ENCODE assay signal across 8 cellular contexts in the genomic region with DNA sequence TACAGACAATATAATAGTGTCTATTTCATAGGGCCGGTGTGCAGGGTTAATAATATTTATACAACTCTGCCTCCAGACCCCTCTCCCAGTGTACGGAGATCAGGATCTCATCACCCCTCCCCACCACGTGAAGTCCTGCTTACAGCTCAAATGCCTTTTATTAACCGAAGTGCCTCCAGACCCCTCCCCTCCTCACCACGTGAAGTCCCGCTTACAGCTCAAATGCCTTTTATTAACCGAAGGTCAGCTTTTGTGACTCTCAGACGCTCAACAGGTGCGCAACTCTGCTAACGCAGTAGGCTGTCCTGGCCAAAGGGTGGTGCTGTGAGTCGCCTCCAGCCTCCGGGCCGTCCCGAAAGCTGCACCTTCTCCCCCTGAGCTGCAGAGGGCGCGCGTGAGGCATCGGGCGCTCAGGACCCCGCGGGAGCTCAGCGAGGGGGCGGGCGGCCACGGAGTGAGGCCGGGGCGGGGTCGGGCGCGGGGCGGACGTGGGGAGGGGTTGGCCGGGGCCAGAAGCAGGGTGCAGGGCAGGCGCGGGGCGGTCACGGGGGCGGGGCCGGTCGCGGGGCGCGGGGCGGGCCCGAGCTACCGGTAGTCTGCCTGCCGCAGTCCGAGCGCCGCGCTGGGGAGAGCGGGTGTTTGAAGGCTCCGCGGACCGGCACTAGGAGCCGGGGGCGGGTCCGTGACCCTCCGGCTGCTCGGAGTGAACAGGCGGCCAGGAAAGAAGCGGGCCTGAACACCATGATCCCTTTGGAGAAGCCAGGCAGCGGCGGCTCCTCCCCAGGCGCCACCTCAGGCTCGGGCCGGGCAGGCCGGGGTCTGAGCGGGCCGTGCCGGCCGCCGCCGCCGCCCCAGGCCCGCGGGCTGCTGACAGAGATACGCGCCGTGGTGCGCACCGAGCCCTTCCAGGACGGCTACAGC. TPM values are rescaled to one million over a fixed set of nuclear protein-coding genes. Genes with fewer than 3 reads are reported as not detected.
DNase-seq lines count a peak whose midpoint lies in the region; ATAC-seq and TF ChIP-seq lines count a peak whose summit lies in the region.

Gene STK17A (plus strand): TSS at position 606 of the 921 bp plus-strand sequence. CDS start 136 bp downstream, at position 742.

- CTCF ChIA-PET in OCI-LY7 (lab: Charles Lee; ENCODE audit: unreplicated experiment) = interaction anchor here (0.6 to 2.9 kb wide), 29 partner anchors 10 to 454 kb away, joined by 3 to 83 read pairs (median 5); partner anchors contain the start of gene COA1

- peak within 1 kb of the TSS; percentile 13; the same call in 1 of the 2 replicates for H2AFZ ChIP-seq in OCI-LY7 (ENCODE audit: low read length)

- peaks cover 7% of the 10 kb centered on the region; the same call in 1 of the 2 replicates for H4K20me1 ChIP-seq in OCI-LY7 (ENCODE audit: insufficient read depth, low read length)

- H3K27me3 ChIP-seq in mucosa of rectum (ENCODE audit: control insufficient read depth in 2 of 2, insufficient read depth in 2 of 2, low read length in 2 of 2) = no peaks in the 10 kb centered on the region

- intact Hi-C loops in OCI-LY7 (cut with micrococcal nuclease; ENCODE audit: unreplicated experiment) = loop anchor here (1.0 to 10.0 kb wide), 7 partner anchors 118 to 648 kb away; partner anchors contain the start of genes COA1, MRPL32 and PSMA2

- BruUV-seq in OCI-LY7 (replicated peaks; lab: Mats Ljungman, UMichigan) = no TSS peak

- peak; percentile 78 for TF ChIP-seq POLR2A in erythroblast (IDR thresholded peaks at IDR 0.05; ENCODE audit: low read length)

- H3K79me2 ChIP-seq in OCI-LY7 (ENCODE audit: insufficient read depth, low read depth, low read length) = peaks cover 43% of the 10 kb centered on the region

- H3K27ac ChIP-seq in OCI-LY7 (ENCODE audit: low read depth, low read length, poor library complexity, severe bottlenecking) (peak within 1 kb of the TSS; percentile 83), mucosa of rectum (ENCODE audit: low read depth in 2 of 2, low read length in 2 of 2) (peak within 1 kb of the TSS; percentile 91 to 92)

- TF ChIP-seq CTCF in OCI-LY7 (conservative IDR thresholded peaks at IDR 0.05; ENCODE audit: low read length) = peak; percentile 96

- peak within 1 kb of the TSS; percentile 98 for H3K4me3 ChIP-seq in OCI-LY7 (ENCODE audit: low read depth, low read length, poor library complexity, severe bottlenecking)
- H3K4me3 ChIP-seq in mucosa of rectum (ENCODE audit: low read length in 2 of 2) = peak within 1 kb of the TSS; percentile 89 to 92

- H3K9ac ChIP-seq in mucosa of rectum (ENCODE audit: low read depth in 1 of 2, low read length in 2 of 2) = peak within 1 kb of the TSS; percentile 77 to 92

- H3K9me3 ChIP-seq in OCI-LY7 (ENCODE audit: low read length) = no peaks in the 10 kb centered on the region
- no peaks in the 10 kb centered on the region for H3K9me3 ChIP-seq in mucosa of rectum (ENCODE audit: control insufficient read depth in 2 of 2, low read length in 2 of 2)

- peak; percentile 66 for ATAC-seq in GM21515 (IDR thresholded peaks at IDR 0.05; ENCODE audit: unreplicated experiment)

- H3K4me2 ChIP-seq in OCI-LY7 (ENCODE audit: low read length) = peak within 1 kb of the TSS; percentile 91

- POLR2A ChIA-PET in OCI-LY7 (lab: Charles Lee) = interaction anchor here (0.6 to 6.3 kb wide), 30 partner anchors 8 to 717 kb away, joined by 3 to 93 read pairs (median 4); partner anchors contain the start of gene COA1

- H3K36me3 ChIP-seq in OCI-LY7 (ENCODE audit: insufficient read depth, low read length) (no peaks in the 10 kb centered on the region), mucosa of rectum (ENCODE audit: control insufficient read depth in 2 of 2, insufficient read depth in 2 of 2, low read length in 2 of 2) (no peaks in the 10 kb centered on the region)

- H3K9me2 ChIP-seq in OCI-LY7 (ENCODE audit: insufficient read depth, low read length) = no peaks in the 10 kb centered on the region

- H3K4me1 ChIP-seq in OCI-LY7 (ENCODE audit: insufficient read depth, low read length, poor library complexity, severe bottlenecking) (peaks cover 29% of the 10 kb centered on the region), mucosa of rectum (ENCODE audit: control insufficient read depth in 2 of 2, insufficient read depth in 2 of 2, low read length in 2 of 2) (peaks cover 0 to 16% of the 10 kb centered on the region in 2 donors)

- DNase-seq in DMS 273 treated with DMSO at 0.1 percent for 48 hours (lab: John Stamatoyannopoulos, UW) = peak; percentile 92
- DNase-seq in HuH-7 (ENCODE audit: low spot score) = peak; percentile 84
- DNase-seq in OCI-LY7 (ENCODE audit: low spot score) = peak; percentile 94
- peak; percentile 91 for DNase-seq in activated T-cell treated with anti-CD3 and anti-CD28 coated beads for 4 hours
- peak; percentile 95 to 98 for DNase-seq in erythroblast (lab: John Stamatoyannopoulos, UW)
- peak; percentile 87 to 94 for DNase-seq in stimulated activated CD8-positive, alpha-beta memory T cell treated with anti-CD3 and anti-CD28 coated beads, Interleukin-7, amount 100 ng/mL, for 1 hour (ENCODE audit: low read depth in 2 of 2)

RNA-seq across cellular contexts. Expression of gene STK17A, which starts in this region (rescaled TPM):
- 28.7 and 32.4 TPM in 2 replicates for total RNA-seq in OCI-LY7 (2014; rRNA removed; shearing (Covaris generic))
- 25.8 and 31.0 TPM in 2 replicates for total RNA-seq in OCI-LY7 (2022)

Comparison
In these comparisons a context has a peak if more than half of its experiments do, and no peak if none do; other contexts are left out.
1. Peak in every context shown above with its lines: DNase-seq, ATAC-seq, H3K4me3 ChIP-seq and H3K27ac ChIP-seq.